ENCODE assay signal across 9 cellular contexts in genomic region chr9:94875300-94876063, GRCh38.
DNase-seq lines count a peak whose midpoint lies in the region; ATAC-seq and TF ChIP-seq lines count a peak whose summit lies in the region.
"Had no signal": no experiment of that assay in that cellular context is flagged by ENCODE, and none has a peak within 500 bp of the region (broad histone marks: within the 10 kb centered on the region; RNA-seq: fewer than 3 reads in every experiment).

No MANE protein-coding gene starts in this region.

- H3K36me3 ChIP-seq in thoracic aorta (no peaks in the 10 kb centered on the region), stomach (no peaks in the 10 kb centered on the region)

- no peaks in the 10 kb centered on the region for H3K27me3 Mint-ChIP-seq in activated CD4-positive, alpha-beta T cell treated with anti-CD3 and anti-CD28 coated beads for 36 hours
- peaks cover 7% of the 10 kb centered on the region for H3K27me3 Mint-ChIP-seq in activated CD4-positive, alpha-beta T cell treated with anti-CD3 and anti-CD28 coated beads, Interleukin-2, amount 10 ng/mL, durations not matched to agents 7 days and 5 days
- H3K27me3 Mint-ChIP-seq in T-helper 1 cell treated with Interleukin-12 subunit alpha and Interleukin-12 subunit beta and Interleukin-4 antibody, amounts not matched to agents 30 μg/mL and 1 μg/mL, for 36 hours (ENCODE audit: low read depth), result peaks cover 6% of the 10 kb centered on the region

- H3K9me3 Mint-ChIP-seq in activated CD4-positive, alpha-beta T cell treated with anti-CD3 and anti-CD28 coated beads for 36 hours (ENCODE audit: low read depth), result no peaks in the 10 kb centered on the region
- peaks cover 10% of the 10 kb centered on the region for H3K9me3 Mint-ChIP-seq in activated CD4-positive, alpha-beta T cell treated with anti-CD3 and anti-CD28 coated beads, Interleukin-2, amount 10 ng/mL, durations not matched to agents 7 days and 5 days
- peaks cover 16% of the 10 kb centered on the region for H3K9me3 Mint-ChIP-seq in T-helper 1 cell treated with Interleukin-12 subunit alpha and Interleukin-12 subunit beta and Interleukin-4 antibody, amounts not matched to agents 30 μg/mL and 1 μg/mL, for 36 hours

- 78 to 89% (median 85%) methylated on average over 5 of the region's 5 CpGs for WGBS in stomach, 5 donors

- H3K4me1 ChIP-seq in thoracic aorta (ENCODE audit: control insufficient read depth in 1 of 2, low read depth in 2 of 2) (peaks cover 19 to 83% of the 10 kb centered on the region in 2 donors), stomach (peaks cover 0 to 45% (median 16%) of the 10 kb centered on the region in 4 donors)

- peak; percentile 13 for DNase-seq in activated CD4-positive, alpha-beta T cell treated with anti-CD3 and anti-CD28 coated beads for 36 hours
- no peak for DNase-seq in activated CD4-positive, alpha-beta T cell treated with anti-CD3 and anti-CD28 coated beads, Interleukin-2, amount 10 ng/mL, durations not matched to agents 7 days and 5 days
- DNase-seq in thoracic aorta (ENCODE audit: low spot score), result no peak
- DNase-seq in stomach, result no peak
- no peak for DNase-seq in NCI-H2029 treated with DMSO at 0.1 percent for 48 hours (lab: John Stamatoyannopoulos, UW)
- DNase-seq in globus pallidus (ENCODE audit: low spot score), result no peak
- DNase-seq: activated CD4-positive, alpha-beta T cell treated with anti-CD3 and anti-CD28 coated beads, Interleukin-2, amount 50 U/mL, for 4 hours had no signal

- CTCF ChIA-PET in activated CD4-positive, alpha-beta T cell treated with anti-CD3 and anti-CD28 coated beads for 36 hours (lab: Charles Lee), result interaction anchor here (0.8 to 1.5 kb wide), 2 partner anchors 9 to 237 kb away, joined by 3 read pairs; no protein-coding TSS in a partner anchor
- CTCF ChIA-PET in activated CD4-positive, alpha-beta T cell treated with anti-CD3 and anti-CD28 coated beads, Interleukin-2, amount 10 ng/mL, durations not matched to agents 7 days and 5 days (lab: Charles Lee), result no interaction called here

- H3K9me3 ChIP-seq in thoracic aorta, result no peaks in the 10 kb centered on the region
- no peaks in the 10 kb centered on the region for H3K9me3 ChIP-seq in stomach

- H3K4me3 Mint-ChIP-seq in activated CD4-positive, alpha-beta T cell treated with anti-CD3 and anti-CD28 coated beads for 36 hours, result no peak overlapping the region
- H3K4me3 Mint-ChIP-seq in activated CD4-positive, alpha-beta T cell treated with anti-CD3 and anti-CD28 coated beads, Interleukin-2, amount 10 ng/mL, durations not matched to agents 7 days and 5 days, result no peak overlapping the region
- peak overlapping the region; percentile 4 for H3K4me3 Mint-ChIP-seq in T-helper 1 cell treated with Interleukin-12 subunit alpha and Interleukin-12 subunit beta and Interleukin-4 antibody, amounts not matched to agents 30 μg/mL and 1 μg/mL, for 36 hours

- peaks cover 48% of the 10 kb centered on the region for H3K4me1 Mint-ChIP-seq in activated CD4-positive, alpha-beta T cell treated with anti-CD3 and anti-CD28 coated beads for 36 hours
- H3K4me1 Mint-ChIP-seq in activated CD4-positive, alpha-beta T cell treated with anti-CD3 and anti-CD28 coated beads, Interleukin-2, amount 10 ng/mL, durations not matched to agents 7 days and 5 days, result peaks cover 42% of the 10 kb centered on the region
- peaks cover 46% of the 10 kb centered on the region for H3K4me1 Mint-ChIP-seq in T-helper 1 cell treated with Interleukin-12 subunit alpha and Interleukin-12 subunit beta and Interleukin-4 antibody, amounts not matched to agents 30 μg/mL and 1 μg/mL, for 36 hours (ENCODE audit: low read depth)

- H3K27ac Mint-ChIP-seq in activated CD4-positive, alpha-beta T cell treated with anti-CD3 and anti-CD28 coated beads for 36 hours, result no peak overlapping the region
- H3K27ac Mint-ChIP-seq in activated CD4-positive, alpha-beta T cell treated with anti-CD3 and anti-CD28 coated beads, Interleukin-2, amount 10 ng/mL, durations not matched to agents 7 days and 5 days, result no peak overlapping the region
- peak overlapping the region; percentile 49 for H3K27ac Mint-ChIP-seq in T-helper 1 cell treated with Interleukin-12 subunit alpha and Interleukin-12 subunit beta and Interleukin-4 antibody, amounts not matched to agents 30 μg/mL and 1 μg/mL, for 36 hours

- ATAC-seq in activated CD4-positive, alpha-beta T cell treated with anti-CD3 and anti-CD28 coated beads for 36 hours, result peak; percentile 60
- ATAC-seq in HG02870 (IDR thresholded peaks at IDR 0.05; ENCODE audit: unreplicated experiment) (peak; percentile 82), thoracic aorta (ENCODE audit: insufficient number of reproducible peaks, low FRiP score, low read depth) (no peak)

- POLR2A ChIA-PET in activated CD4-positive, alpha-beta T cell treated with anti-CD3 and anti-CD28 coated beads for 36 hours (lab: Charles Lee), result no interaction called here
- POLR2A ChIA-PET in activated CD4-positive, alpha-beta T cell treated with anti-CD3 and anti-CD28 coated beads, Interleukin-2, amount 10 ng/mL, durations not matched to agents 7 days and 5 days (lab: Charles Lee), result no interaction called here

- H3K4me3 ChIP-seq in thoracic aorta, result no peak overlapping the region
- H3K4me3 ChIP-seq in stomach, result no peak overlapping the region

- no peaks in the 10 kb centered on the region for H3K36me3 Mint-ChIP-seq in activated CD4-positive, alpha-beta T cell treated with anti-CD3 and anti-CD28 coated beads for 36 hours (ENCODE audit: low read depth)
- H3K36me3 Mint-ChIP-seq in activated CD4-positive, alpha-beta T cell treated with anti-CD3 and anti-CD28 coated beads, Interleukin-2, amount 10 ng/mL, durations not matched to agents 7 days and 5 days (ENCODE audit: low read depth), result peaks cover 12% of the 10 kb centered on the region
- H3K36me3 Mint-ChIP-seq in T-helper 1 cell treated with Interleukin-12 subunit alpha and Interleukin-12 subunit beta and Interleukin-4 antibody, amounts not matched to agents 30 μg/mL and 1 μg/mL, for 36 hours (ENCODE audit: low read depth), result peaks cover 20% of the 10 kb centered on the region

- TF ChIP-seq CTCF in thoracic aorta (IDR thresholded peaks at IDR 0.05), result no peak
- no peak for TF ChIP-seq CTCF in stomach (IDR thresholded peaks at IDR 0.05)

- H3K27me3 ChIP-seq in thoracic aorta (replicated peaks; ENCODE audit: insufficient read depth), result no peaks in the 10 kb centered on the region
- no peaks in the 10 kb centered on the region for H3K27me3 ChIP-seq in stomach

- TF ChIP-seq POLR2A in stomach (IDR thresholded peaks at IDR 0.05), result no peak

- H3K27ac ChIP-seq in thoracic aorta, result peak overlapping the region; percentile 74 to 78
- no peak overlapping the region for H3K27ac ChIP-seq in stomach

- no peak for TF ChIP-seq EP300 in stomach (IDR thresholded peaks at IDR 0.05)

- intact Hi-C loops in activated CD4-positive, alpha-beta T cell treated with anti-CD3 and anti-CD28 coated beads for 36 hours (cut with DNase I, micrococcal nuclease), result loop anchor here in 1 of 2 experiments (1.0 to 5.0 kb wide), 3 partner anchors 72 to 132 kb away; no protein-coding TSS in a partner anchor
- intact Hi-C loops in stomach (cut with DNase I; ENCODE audit: low total_unique reads), result no loop called here

Comparison
In these comparisons a context has a peak if more than half of its experiments do, and no peak if none do; other contexts are left out.
1. H3K27ac ChIP-seq: peak in thoracic aorta (2 of 2); none in stomach (0 of 5).